8 cellular contexts compared by ENCODE assay signal in the genomic region with DNA sequence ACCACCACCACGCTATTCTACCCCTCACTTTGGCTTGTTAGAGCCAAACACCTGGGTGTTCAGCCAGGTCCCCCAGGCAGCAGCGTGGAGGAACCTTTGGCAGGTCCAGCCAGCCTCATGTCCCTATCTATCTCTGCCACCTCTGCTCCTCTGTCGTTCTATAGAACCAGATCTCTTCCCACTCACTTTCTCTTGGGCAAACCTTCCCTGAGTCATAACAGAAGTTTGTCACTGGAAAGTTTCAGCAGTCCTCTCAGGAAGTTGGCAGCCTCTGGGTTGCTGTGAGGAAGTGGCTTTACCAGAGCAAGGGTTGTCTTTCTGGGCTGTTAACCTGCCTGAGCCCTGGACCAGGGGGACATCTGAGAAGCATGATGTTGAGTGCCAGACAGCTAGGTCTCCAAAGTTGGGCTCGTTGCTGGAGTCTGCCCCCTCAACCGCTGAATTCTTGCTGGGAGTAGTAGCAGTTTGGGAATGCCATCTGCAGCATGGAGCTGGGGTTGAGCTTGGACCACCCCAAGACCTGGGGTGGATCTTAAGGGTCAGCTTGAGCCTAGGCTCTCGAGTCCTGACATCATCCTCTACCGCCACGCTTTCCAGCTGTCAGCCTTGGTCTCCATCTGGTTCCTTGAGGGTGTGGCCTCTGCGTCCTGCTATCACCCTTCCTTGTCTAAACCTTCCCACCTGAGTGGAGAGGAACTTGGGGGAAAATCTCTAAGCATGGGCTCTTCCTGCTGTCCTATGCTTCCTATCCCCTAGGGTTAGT. TPM values are rescaled to one million over a fixed set of nuclear protein-coding genes. Genes with fewer than 3 reads are reported as not detected.
DNase-seq lines count a peak whose midpoint lies in the region; ATAC-seq and TF ChIP-seq lines count a peak whose summit lies in the region.

No MANE protein-coding gene starts in this region.

- H3F3A ChIP-seq in smooth muscle cell (ENCODE audit: low read depth) = peaks cover 54% of the 10 kb centered on the region

- peak overlapping the region; percentile 96 for H3K27ac ChIP-seq in smooth muscle cell (ENCODE audit: low read depth)

- TF ChIP-seq CTCF in smooth muscle cell (IDR thresholded peaks at IDR 0.05; ENCODE audit: borderline replicate concordance, insufficient read depth, poor library complexity, severe bottlenecking) = no peak

- peak overlapping the region; percentile 85 for H3K4me3 ChIP-seq in adipocyte (ENCODE audit: low read length)
- H3K4me3 ChIP-seq in iPS-11a (ENCODE audit: low read depth, low read length) = peak overlapping the region; percentile 64
- peak overlapping the region; percentile 67 for H3K4me3 ChIP-seq in smooth muscle cell

- H2AFZ ChIP-seq in smooth muscle cell (ENCODE audit: low read depth) = no peak overlapping the region

- H3K27me3 ChIP-seq in adipocyte (replicated peaks; ENCODE audit: control insufficient read depth, insufficient read depth, low read length) (no peaks in the 10 kb centered on the region), smooth muscle cell (ENCODE audit: low read depth) (no peaks in the 10 kb centered on the region)

- H3K9ac ChIP-seq in adipocyte (ENCODE audit: low read length) (peak overlapping the region; percentile 93), smooth muscle cell (ENCODE audit: low read depth) (peak overlapping the region; percentile 89)

- H3K4me2 ChIP-seq in smooth muscle cell = peak overlapping the region; percentile 94

- H3K36me3 ChIP-seq in adipocyte (ENCODE audit: control insufficient read depth, insufficient read depth, low read length, severe bottlenecking) = peaks cover 4% of the 10 kb centered on the region
- H3K36me3 ChIP-seq in smooth muscle cell (ENCODE audit: low read depth) = no peaks in the 10 kb centered on the region

- H3K4me1 ChIP-seq in adipocyte (ENCODE audit: control insufficient read depth, insufficient read depth, low read length) = peaks cover 81% of the 10 kb centered on the region
- H3K4me1 ChIP-seq in smooth muscle cell (ENCODE audit: low read depth) = peaks cover 57% of the 10 kb centered on the region

- H3K79me2 ChIP-seq in smooth muscle cell (ENCODE audit: low read depth) = no peaks in the 10 kb centered on the region

- WGBS in smooth muscle cell (ENCODE audit: low lambda C conversion rate) = 46% methylated on average over 9 of the region's 9 CpGs

- DNase-seq in NCI-H146 (lab: John Stamatoyannopoulos, UW) (peak; percentile 38), NCI-H146 treated with DMSO at 0.1 percent for 48 hours (lab: John Stamatoyannopoulos, UW; ENCODE audit: unreplicated experiment) (no peak), NCI-H82 (lab: John Stamatoyannopoulos, UW) (peak; percentile 92), adipocyte (ENCODE audit: low read depth) (peak; percentile 75), smooth muscle cell (lab: John Stamatoyannopoulos, UW; ENCODE audit: unreplicated experiment) (no peak), iPS-NIHi7 (ENCODE audit: extremely low spot score) (no peak)

- peaks cover 35% of the 10 kb centered on the region for H4K20me1 ChIP-seq in smooth muscle cell (ENCODE audit: low read depth)

- no peaks in the 10 kb centered on the region for H3K9me3 ChIP-seq in adipocyte (ENCODE audit: control insufficient read depth, low read length)
- H3K9me3 ChIP-seq in smooth muscle cell (replicated peaks; ENCODE audit: low read depth) = no peaks in the 10 kb centered on the region

- ATAC-seq in GM21390 (IDR thresholded peaks at IDR 0.05; ENCODE audit: unreplicated experiment) = no peak

RNA-seq across cellular contexts. Expression of a gene that starts 0.9 kb away (rescaled TPM):
- 162 and 241 TPM in 2 replicates for total RNA-seq in smooth muscle cell
- polyA plus RNA-seq in smooth muscle cell = 1,359 and 1,367 TPM in 2 replicates

RNA-seq across cellular contexts. Expression of a gene that starts 27.4 kb away (rescaled TPM):
- total RNA-seq in smooth muscle cell = 3.3 and 4.8 TPM in 2 replicates
- polyA plus RNA-seq in smooth muscle cell = 17.7 and 20.3 TPM in 2 replicates

RNA-seq across cellular contexts. Expression of a gene that starts 38.7 kb away (rescaled TPM):
- 1.1 TPM in 1 of 2 replicates, not detected in the other for total RNA-seq in smooth muscle cell
- 0.39 and 1.3 TPM in 2 replicates for polyA plus RNA-seq in smooth muscle cell

RNA-seq across cellular contexts. Expression of a gene that starts 45.0 kb away (rescaled TPM):
- 6.0 and 7.9 TPM in 2 replicates for total RNA-seq in smooth muscle cell
- 3.9 and 8.0 TPM in 2 replicates for polyA plus RNA-seq in smooth muscle cell

Comparison
In these comparisons a context has a peak if more than half of its experiments do, and no peak if none do; other contexts are left out.
1. DNase-seq: peak in NCI-H146 (single experiment), NCI-H82 (single experiment) and adipocyte (single experiment); none in NCI-H146 treated with DMSO at 0.1 percent for 48 hours (single experiment), smooth muscle cell (single experiment) and iPS-NIHi7 (single experiment).
2. Peak in every context shown above with its lines, with median percentiles within 50 percentile points of each other: H3K4me3 ChIP-seq.